ENCODE assay signal across 1 cellular context in the genomic region with DNA sequence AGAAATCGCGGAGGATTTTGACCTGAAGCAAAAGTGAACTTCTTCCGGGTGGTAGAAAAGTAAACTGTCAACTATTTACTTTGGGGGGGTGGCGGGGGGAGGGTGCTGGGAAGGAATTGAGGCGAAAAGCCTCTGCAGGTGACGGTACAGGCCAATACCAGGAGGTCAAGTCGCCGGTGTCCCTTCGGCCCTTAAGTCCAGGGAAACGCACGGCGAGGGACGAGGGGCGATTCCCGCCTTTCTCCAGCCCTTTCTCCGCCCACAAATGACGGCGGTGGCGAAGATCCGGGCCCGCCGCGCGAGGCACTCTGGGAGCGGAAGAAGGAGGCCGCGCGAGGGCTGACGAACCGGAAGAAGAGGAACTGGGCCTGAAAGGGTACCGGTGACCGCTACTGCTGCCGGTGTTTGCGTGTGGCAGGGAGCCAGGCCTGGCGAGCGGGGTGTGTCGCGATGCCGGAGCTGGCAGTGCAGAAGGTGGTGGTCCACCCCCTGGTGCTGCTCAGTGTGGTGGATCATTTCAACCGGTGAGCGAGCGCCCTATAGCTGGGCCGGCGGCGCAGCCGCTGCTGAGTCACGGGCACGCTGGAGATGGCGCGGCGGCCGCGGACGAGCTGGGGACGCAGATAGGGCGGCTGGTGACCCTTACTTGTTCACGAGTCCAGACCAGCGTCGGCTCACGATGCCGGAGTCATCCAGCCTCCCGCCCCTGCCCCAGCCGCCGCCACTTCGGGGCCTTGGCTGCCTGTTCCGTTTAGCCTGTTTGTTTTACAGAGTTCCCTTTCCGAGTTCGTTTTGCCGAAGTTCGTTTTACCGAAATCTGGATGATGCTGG.
A peak's percentile ranks its signal among the peaks of the same experiment; 100 is the strongest.
TF ChIP-seq lines count a peak whose summit lies in the region.

PSMD7 (plus strand) TSS at position 350 of the 831 bp plus-strand sequence; CDS start at position 451, 101 bp downstream.

TF ChIP-seq in K562, 482 proteins besides CTCF, POLR2A, EP300 and RAD21 (continued from another document and continues in another):
- peak; percentile 68; the same call in 1 of the 2 replicates for TF ChIP-seq ZFP91 (CRISPR knock-in tag; IDR thresholded peaks at IDR 0.05)
- TF ChIP-seq, protein P1, sequence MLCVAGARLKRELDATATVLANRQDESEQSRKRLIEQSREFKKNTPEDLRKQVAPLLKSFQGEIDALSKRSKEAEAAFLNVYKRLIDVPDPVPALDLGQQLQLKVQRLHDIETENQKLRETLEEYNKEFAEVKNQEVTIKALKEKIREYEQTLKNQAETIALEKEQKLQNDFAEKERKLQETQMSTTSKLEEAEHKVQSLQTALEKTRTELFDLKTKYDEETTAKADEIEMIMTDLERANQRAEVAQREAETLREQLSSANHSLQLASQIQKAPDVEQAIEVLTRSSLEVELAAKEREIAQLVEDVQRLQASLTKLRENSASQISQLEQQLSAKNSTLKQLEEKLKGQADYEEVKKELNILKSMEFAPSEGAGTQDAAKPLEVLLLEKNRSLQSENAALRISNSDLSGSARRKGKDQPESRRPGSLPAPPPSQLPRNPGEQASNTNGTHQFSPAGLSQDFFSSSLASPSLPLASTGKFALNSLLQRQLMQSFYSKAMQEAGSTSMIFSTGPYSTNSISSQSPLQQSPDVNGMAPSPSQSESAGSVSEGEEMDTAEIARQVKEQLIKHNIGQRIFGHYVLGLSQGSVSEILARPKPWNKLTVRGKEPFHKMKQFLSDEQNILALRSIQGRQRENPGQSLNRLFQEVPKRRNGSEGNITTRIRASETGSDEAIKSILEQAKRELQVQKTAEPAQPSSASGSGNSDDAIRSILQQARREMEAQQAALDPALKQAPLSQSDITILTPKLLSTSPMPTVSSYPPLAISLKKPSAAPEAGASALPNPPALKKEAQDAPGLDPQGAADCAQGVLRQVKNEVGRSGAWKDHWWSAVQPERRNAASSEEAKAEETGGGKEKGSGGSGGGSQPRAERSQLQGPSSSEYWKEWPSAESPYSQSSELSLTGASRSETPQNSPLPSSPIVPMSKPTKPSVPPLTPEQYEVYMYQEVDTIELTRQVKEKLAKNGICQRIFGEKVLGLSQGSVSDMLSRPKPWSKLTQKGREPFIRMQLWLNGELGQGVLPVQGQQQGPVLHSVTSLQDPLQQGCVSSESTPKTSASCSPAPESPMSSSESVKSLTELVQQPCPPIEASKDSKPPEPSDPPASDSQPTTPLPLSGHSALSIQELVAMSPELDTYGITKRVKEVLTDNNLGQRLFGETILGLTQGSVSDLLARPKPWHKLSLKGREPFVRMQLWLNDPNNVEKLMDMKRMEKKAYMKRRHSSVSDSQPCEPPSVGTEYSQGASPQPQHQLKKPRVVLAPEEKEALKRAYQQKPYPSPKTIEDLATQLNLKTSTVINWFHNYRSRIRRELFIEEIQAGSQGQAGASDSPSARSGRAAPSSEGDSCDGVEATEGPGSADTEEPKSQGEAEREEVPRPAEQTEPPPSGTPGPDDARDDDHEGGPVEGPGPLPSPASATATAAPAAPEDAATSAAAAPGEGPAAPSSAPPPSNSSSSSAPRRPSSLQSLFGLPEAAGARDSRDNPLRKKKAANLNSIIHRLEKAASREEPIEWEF (CRISPR knock-in tag; IDR thresholded peaks at IDR 0.05) = no peak
- TF ChIP-seq ZNF143 (CRISPR knock-in tag; IDR thresholded peaks at IDR 0.05) = peak; percentile 84
- peak; percentile 94 for TF ChIP-seq ZZZ3 (IDR thresholded peaks at IDR 0.05)
- peak; percentile 66; the same call in 1 of the 2 replicates for TF ChIP-seq MAFK (IDR thresholded peaks at IDR 0.05; ENCODE audit: low read length)
- TF ChIP-seq ZNF12 (CRISPR knock-in tag; IDR thresholded peaks at IDR 0.05) = peak; percentile 61; the same call in 1 of the 2 replicates
- TF ChIP-seq MTA1 (IDR thresholded peaks at IDR 0.05; ENCODE audit: borderline replicate concordance) = no peak
- peak; percentile 74; the same call in 1 of the 2 replicates for TF ChIP-seq ZNF232 (CRISPR knock-in tag; IDR thresholded peaks at IDR 0.05)
- TF ChIP-seq REST (CRISPR knock-in tag; IDR thresholded peaks at IDR 0.05; ENCODE audit: low read depth) = peak; percentile 75; the same call in 1 of the 2 replicates
- TF ChIP-seq E2F8 (IDR thresholded peaks at IDR 0.05; ENCODE audit: low read depth, partially characterized antibody) = peak; percentile 95
- TF ChIP-seq, protein P2, sequence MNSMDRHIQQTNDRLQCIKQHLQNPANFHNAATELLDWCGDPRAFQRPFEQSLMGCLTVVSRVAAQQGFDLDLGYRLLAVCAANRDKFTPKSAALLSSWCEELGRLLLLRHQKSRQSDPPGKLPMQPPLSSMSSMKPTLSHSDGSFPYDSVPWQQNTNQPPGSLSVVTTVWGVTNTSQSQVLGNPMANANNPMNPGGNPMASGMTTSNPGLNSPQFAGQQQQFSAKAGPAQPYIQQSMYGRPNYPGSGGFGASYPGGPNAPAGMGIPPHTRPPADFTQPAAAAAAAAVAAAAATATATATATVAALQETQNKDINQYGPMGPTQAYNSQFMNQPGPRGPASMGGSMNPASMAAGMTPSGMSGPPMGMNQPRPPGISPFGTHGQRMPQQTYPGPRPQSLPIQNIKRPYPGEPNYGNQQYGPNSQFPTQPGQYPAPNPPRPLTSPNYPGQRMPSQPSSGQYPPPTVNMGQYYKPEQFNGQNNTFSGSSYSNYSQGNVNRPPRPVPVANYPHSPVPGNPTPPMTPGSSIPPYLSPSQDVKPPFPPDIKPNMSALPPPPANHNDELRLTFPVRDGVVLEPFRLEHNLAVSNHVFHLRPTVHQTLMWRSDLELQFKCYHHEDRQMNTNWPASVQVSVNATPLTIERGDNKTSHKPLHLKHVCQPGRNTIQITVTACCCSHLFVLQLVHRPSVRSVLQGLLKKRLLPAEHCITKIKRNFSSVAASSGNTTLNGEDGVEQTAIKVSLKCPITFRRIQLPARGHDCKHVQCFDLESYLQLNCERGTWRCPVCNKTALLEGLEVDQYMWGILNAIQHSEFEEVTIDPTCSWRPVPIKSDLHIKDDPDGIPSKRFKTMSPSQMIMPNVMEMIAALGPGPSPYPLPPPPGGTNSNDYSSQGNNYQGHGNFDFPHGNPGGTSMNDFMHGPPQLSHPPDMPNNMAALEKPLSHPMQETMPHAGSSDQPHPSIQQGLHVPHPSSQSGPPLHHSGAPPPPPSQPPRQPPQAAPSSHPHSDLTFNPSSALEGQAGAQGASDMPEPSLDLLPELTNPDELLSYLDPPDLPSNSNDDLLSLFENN (IDR thresholded peaks at IDR 0.05; ENCODE audit: low read depth in 2 of 2, low read length in 2 of 2) = peak in 1 of 2 experiments; percentile 64; a peak in 1 of 4 replicates
- TF ChIP-seq TEAD4 (IDR thresholded peaks at IDR 0.05; ENCODE audit: low read length) = no peak
- TF ChIP-seq TEAD4 (CRISPR knock-in tag; IDR thresholded peaks at IDR 0.05; ENCODE audit: borderline replicate concordance) = no peak
- TF ChIP-seq, protein P3, sequence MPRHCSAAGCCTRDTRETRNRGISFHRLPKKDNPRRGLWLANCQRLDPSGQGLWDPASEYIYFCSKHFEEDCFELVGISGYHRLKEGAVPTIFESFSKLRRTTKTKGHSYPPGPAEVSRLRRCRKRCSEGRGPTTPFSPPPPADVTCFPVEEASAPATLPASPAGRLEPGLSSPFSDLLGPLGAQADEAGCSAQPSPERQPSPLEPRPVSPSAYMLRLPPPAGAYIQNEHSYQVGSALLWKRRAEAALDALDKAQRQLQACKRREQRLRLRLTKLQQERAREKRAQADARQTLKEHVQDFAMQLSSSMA (CRISPR knock-in tag; IDR thresholded peaks at IDR 0.05) = no peak
- TF ChIP-seq ZBTB49 (CRISPR knock-in tag; IDR thresholded peaks at IDR 0.05; ENCODE audit: borderline replicate concordance) = 0 out of 2 replicates have a peak, but pooled peaks have one; percentile 39
- TF ChIP-seq NUFIP1 (IDR thresholded peaks at IDR 0.05; ENCODE audit: partially characterized antibody) = no peak
- TF ChIP-seq POLR2AphosphoS5 (IDR thresholded peaks at IDR 0.05; ENCODE audit: control insufficient read depth, insufficient read depth, low read depth, low read length) = peak; percentile 85
- peak; percentile 53; the same call in 1 of the 2 replicates for TF ChIP-seq XRCC5 (IDR thresholded peaks at IDR 0.05; ENCODE audit: low read depth, low read length)
- TF ChIP-seq SMAD3 (CRISPR knock-in tag; conservative IDR thresholded peaks at IDR 0.05) = 0 out of 2 replicates have a peak, but pooled peaks have one; percentile 24
- TF ChIP-seq MEIS2 (IDR thresholded peaks at IDR 0.05; ENCODE audit: partially characterized antibody) = no peak
- TF ChIP-seq ZNF175 (CRISPR knock-in tag; IDR thresholded peaks at IDR 0.05; ENCODE audit: low read depth) = peak; percentile 53; the same call in 1 of the 2 replicates
- peak; percentile 62 for TF ChIP-seq FOSL1 (tag; conservative IDR thresholded peaks at IDR 0.05)
- peak in 1 of 2 experiments; percentile 91; a peak in 2 of 4 replicates for TF ChIP-seq HDAC1 (IDR thresholded peaks at IDR 0.05)
- TF ChIP-seq BDP1 (IDR thresholded peaks at IDR 0.05; ENCODE audit: insufficient read depth, insufficient read length) = no peak
- 0 out of 2 replicates have a peak, but pooled peaks have one; percentile 42 for TF ChIP-seq ARID1B (IDR thresholded peaks at IDR 0.05)
